4 cellular contexts compared by ENCODE assay signal in genomic region chr22:47651216-47651987, GRCh38.
"Had no signal": no experiment of that assay in that cellular context is flagged by ENCODE, and none has a peak within 500 bp of the region (broad histone marks: within the 10 kb centered on the region; RNA-seq: fewer than 3 reads in every experiment).

No MANE protein-coding gene starts in this region.

- H3K9me3 Mint-ChIP-seq: GM23338 had no signal

- H3K4me1 ChIP-seq: HAP-1 had no signal

- H3K9me3 ChIP-seq: HAP-1 had no signal

- H3K4me3 Mint-ChIP-seq: GM23338 had no signal

- H3K4me3 ChIP-seq: GM23338, HAP-1 had no signal

- H2AFZ ChIP-seq: GM23338 had no signal

- H3K4me1 Mint-ChIP-seq: GM23338 had no signal

- H3K4me2 ChIP-seq: GM23338 had no signal

- H3K36me3 ChIP-seq: HAP-1 had no signal

- H3K27ac Mint-ChIP-seq: GM23338 had no signal

- DNase-seq: IMR-90, KBM-7 had no signal
